11 cellular contexts compared by ENCODE assay signal in the genomic region with DNA sequence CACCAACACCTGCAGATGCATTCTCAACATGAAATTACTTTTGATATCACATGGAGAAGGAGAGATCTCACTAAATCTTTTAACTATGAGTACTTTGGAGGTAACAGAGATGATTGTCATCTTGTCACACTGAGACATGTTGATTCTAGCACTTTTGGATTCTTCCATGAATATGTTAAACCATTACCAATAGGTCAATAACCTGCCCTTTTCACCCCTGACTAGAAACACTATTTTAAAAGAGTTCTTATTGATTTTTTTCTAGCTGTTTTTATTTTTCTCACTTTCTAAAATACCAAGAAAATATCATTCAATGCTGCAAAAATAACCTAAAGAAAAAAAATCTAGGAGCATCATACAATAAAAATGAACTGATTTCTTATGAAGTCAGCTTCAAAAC. TPM values are rescaled to one million over a fixed set of nuclear protein-coding genes. Genes with fewer than 3 reads are reported as not detected.
"Had no signal": no experiment of that assay in that cellular context is flagged by ENCODE, and none has a peak within 500 bp of the region (broad histone marks: within the 10 kb centered on the region; RNA-seq: fewer than 3 reads in every experiment).

No MANE protein-coding gene starts in this region.

- H3K4me2 ChIP-seq: GM23338 had no signal

- H3K9ac ChIP-seq: GM23248 had no signal

- H3K27ac ChIP-seq: GM23248 had no signal

- H3K36me3 ChIP-seq: HAP-1 had no signal

- H3K9me3 ChIP-seq: HAP-1 had no signal

- DNase-seq: GM23248, GOT3, H7, H9, HCEC 1CT, HFFc6 had no signal

- FAIRE-seq: H1, H54 had no signal

- H2AFZ ChIP-seq: GM23248 had no signal

- ATAC-seq: GM23338, HCT116 had no signal

- H3K4me3 ChIP-seq: GM23248, GM23338, HAP-1 had no signal

RNA-seq across cellular contexts. Expression of gene PCDH15, which starts 27.5 kb away (rescaled TPM):
- total RNA-seq: GM23248, H1, H7, HFFc6 had no signal
- polyA plus RNA-seq: GM23248 had no signal
